ENCODE assay signal across 8 cellular contexts in the genomic region with DNA sequence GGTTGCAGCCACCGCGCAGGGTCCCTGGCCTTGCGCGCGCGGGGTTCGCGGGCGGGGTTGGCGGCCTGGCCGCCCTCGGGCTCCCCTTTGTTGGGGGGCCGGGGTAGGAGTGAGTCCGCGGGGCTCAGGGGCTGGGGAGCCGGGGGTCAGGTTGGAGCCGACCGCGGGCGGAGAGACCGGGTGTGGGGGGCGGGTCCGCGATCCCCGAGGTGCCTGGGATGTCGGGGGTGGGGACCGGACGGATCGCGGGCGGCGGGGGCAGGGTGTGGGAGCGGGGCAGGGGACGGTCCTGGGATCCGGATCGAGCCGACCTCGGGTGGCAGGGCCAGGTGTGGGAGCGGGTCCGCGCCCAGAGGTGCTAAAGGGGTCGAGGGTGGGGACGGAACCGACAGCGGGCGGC.
A peak's percentile ranks its signal among the peaks of the same experiment; 100 is the strongest.
DNase-seq lines count a peak whose midpoint lies in the region; ATAC-seq and TF ChIP-seq lines count a peak whose summit lies in the region.
"Not testable (repeated sequence)": the region's sequence is repeated elsewhere in the genome, so short reads cannot be mapped to it uniquely, and the experiment has no call there.

No MANE protein-coding gene starts in this region.

- H3K27me3 ChIP-seq in thymus (ENCODE audit: control insufficient read depth, insufficient read depth), result not testable (repeated sequence)

- WGBS in thymus, result under 1% methylated on average over 19 of the region's 46 CpGs

- H3K36me3 Mint-ChIP-seq in activated CD4-positive, alpha-beta T cell treated with anti-CD3 and anti-CD28 coated beads, Interleukin-2, amount 10 ng/mL, durations not matched to agents 7 days and 5 days (ENCODE audit: low read depth), result not testable (repeated sequence)

- intact Hi-C loops in left ventricle myocardium superior (cut with micrococcal nuclease), result not testable (repeated sequence)

- CTCF ChIA-PET in activated CD4-positive, alpha-beta T cell treated with anti-CD3 and anti-CD28 coated beads, Interleukin-2, amount 10 ng/mL, durations not matched to agents 7 days and 5 days (lab: Charles Lee), result not testable (repeated sequence)

- H3K36me3 ChIP-seq in thymus (ENCODE audit: control insufficient read depth, insufficient read depth), result not testable (repeated sequence)

- not testable (repeated sequence) for H3K4me1 Mint-ChIP-seq in activated CD4-positive, alpha-beta T cell treated with anti-CD3 and anti-CD28 coated beads, Interleukin-2, amount 10 ng/mL, durations not matched to agents 7 days and 5 days

- POLR2A ChIA-PET in activated CD4-positive, alpha-beta T cell treated with anti-CD3 and anti-CD28 coated beads, Interleukin-2, amount 10 ng/mL, durations not matched to agents 7 days and 5 days (lab: Charles Lee), result not testable (repeated sequence)

- H3K9me3 Mint-ChIP-seq in activated CD4-positive, alpha-beta T cell treated with anti-CD3 and anti-CD28 coated beads, Interleukin-2, amount 10 ng/mL, durations not matched to agents 7 days and 5 days, result not testable (repeated sequence)

- not testable (repeated sequence) for H3K4me1 ChIP-seq in thymus (ENCODE audit: control insufficient read depth, insufficient read depth, low read length)

- DNase-seq in activated CD4-positive, alpha-beta T cell treated with anti-CD3 and anti-CD28 coated beads, Interleukin-2, amount 10 ng/mL, durations not matched to agents 7 days and 5 days, result peak; percentile 7
- not testable (repeated sequence) for DNase-seq in astrocyte of the cerebellum (ENCODE audit: low read depth); omental fat pad (ENCODE audit: low spot score)
- DNase-seq in left ventricle myocardium superior, result peak; percentile 31

- H3K27me3 Mint-ChIP-seq in activated CD4-positive, alpha-beta T cell treated with anti-CD3 and anti-CD28 coated beads, Interleukin-2, amount 10 ng/mL, durations not matched to agents 7 days and 5 days, result not testable (repeated sequence)

- not testable (repeated sequence) for H3K4me3 Mint-ChIP-seq in activated CD4-positive, alpha-beta T cell treated with anti-CD3 and anti-CD28 coated beads, Interleukin-2, amount 10 ng/mL, durations not matched to agents 7 days and 5 days

- peak; percentile 5 for ATAC-seq in GM18511 (IDR thresholded peaks at IDR 0.05; ENCODE audit: unreplicated experiment)
- ATAC-seq in GM21825 (IDR thresholded peaks at IDR 0.05; ENCODE audit: unreplicated experiment), result peak; percentile 10
- peak; percentile 16 for ATAC-seq in HG03342 (IDR thresholded peaks at IDR 0.05; ENCODE audit: unreplicated experiment)
- ATAC-seq in left ventricle myocardium superior, result peak; percentile 16
- ATAC-seq in omental fat pad (ENCODE audit: low FRiP score), result peak; percentile 27

- in situ Hi-C loops in astrocyte of the cerebellum (cut with HindIII; ENCODE audit: low sequenced_read_pairs), result not testable (repeated sequence)

- H3K27ac Mint-ChIP-seq in activated CD4-positive, alpha-beta T cell treated with anti-CD3 and anti-CD28 coated beads, Interleukin-2, amount 10 ng/mL, durations not matched to agents 7 days and 5 days, result not testable (repeated sequence)

- peak overlapping the region; percentile 18 for H3K4me3 ChIP-seq in astrocyte of the cerebellum (ENCODE audit: low read depth, low read length)
- H3K4me3 ChIP-seq in thymus (ENCODE audit: low read length), result peak overlapping the region; percentile 39

- not testable (repeated sequence) for TF ChIP-seq CTCF in astrocyte of the cerebellum (IDR thresholded peaks at IDR 0.05; ENCODE audit: low read depth, low read length, missing control alignments); omental fat pad (IDR thresholded peaks at IDR 0.05)

- H3K9me3 ChIP-seq in thymus (ENCODE audit: control insufficient read depth), result not testable (repeated sequence)

- not testable (repeated sequence) for H3K27ac ChIP-seq in thymus (ENCODE audit: low read depth)
